9 cellular contexts compared by ENCODE assay signal in the genomic region with DNA sequence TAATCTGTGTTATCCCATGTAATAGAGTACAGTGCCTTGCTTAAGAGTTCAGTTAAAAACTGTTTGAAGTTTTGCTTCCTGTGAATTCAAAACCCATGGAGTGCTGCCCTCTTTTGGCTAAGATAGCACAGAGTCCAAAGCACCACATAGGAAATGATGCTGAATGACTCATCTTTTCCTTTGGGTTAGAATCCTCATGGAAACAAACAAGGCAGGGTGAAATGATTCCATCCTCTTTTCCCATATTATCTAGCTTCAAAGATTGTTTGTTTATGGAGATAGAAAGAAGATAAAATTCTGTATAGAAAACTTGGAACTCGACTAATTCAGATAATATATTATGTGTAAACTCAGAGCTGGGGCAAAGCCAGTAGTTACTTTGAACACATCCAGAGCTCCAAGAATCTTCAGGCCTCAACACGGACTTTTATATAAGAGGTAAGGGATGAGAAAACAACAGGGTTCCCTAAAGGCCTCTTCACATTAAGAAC.
DNase-seq lines count a peak whose midpoint lies in the region; ATAC-seq and TF ChIP-seq lines count a peak whose summit lies in the region.
"Had no signal": no experiment of that assay in that cellular context is flagged by ENCODE, and none has a peak within 500 bp of the region (broad histone marks: within the 10 kb centered on the region; RNA-seq: fewer than 3 reads in every experiment).

No MANE protein-coding gene starts in this region.

- H3K27ac Mint-ChIP-seq in Caco-2 (ENCODE audit: unreplicated experiment) (no peak overlapping the region), progenitor cell of endocrine pancreas (no peak overlapping the region)
- H3K27ac Mint-ChIP-seq: activated T-cell treated with anti-CD3 and anti-CD28 coated beads, Interleukin-2, amount 50 U/mL, for 72 hours had no signal

- H3K27me3 ChIP-seq in Caco-2 (replicated peaks; ENCODE audit: control insufficient read depth, insufficient read depth, low read length), result no peaks in the 10 kb centered on the region
- no peaks in the 10 kb centered on the region for H3K27me3 ChIP-seq in adipocyte (replicated peaks; ENCODE audit: control insufficient read depth, insufficient read depth, low read length)
- no peaks in the 10 kb centered on the region for H3K27me3 ChIP-seq in cardiac muscle cell

- peak overlapping the region; percentile 78 for H3K9ac ChIP-seq in adipocyte (ENCODE audit: low read length)

- ATAC-seq in GM19023 (IDR thresholded peaks at IDR 0.05; ENCODE audit: unreplicated experiment) (peak; percentile 66), HG03457 (IDR thresholded peaks at IDR 0.05; ENCODE audit: unreplicated experiment) (peak; percentile 44), GM19035 (IDR thresholded peaks at IDR 0.05; ENCODE audit: unreplicated experiment) (no peak)

- H3K4me1 ChIP-seq in Caco-2 (no peaks in the 10 kb centered on the region), adipocyte (ENCODE audit: control insufficient read depth, insufficient read depth, low read length) (peaks cover 23% of the 10 kb centered on the region), cardiac muscle cell (ENCODE audit: low read depth) (peaks cover 32% of the 10 kb centered on the region)

- CTCF ChIA-PET in Caco-2 (lab: Charles Lee), result interaction anchor here (1.1 kb wide), 1 partner anchor 779 kb away, joined by 3 read pairs; no protein-coding TSS in a partner anchor

- intact Hi-C loops in Caco-2 (cut with micrococcal nuclease; ENCODE audit: unreplicated experiment), result loop anchor here (1.0 to 10.0 kb wide), 9 partner anchors 135 to 778 kb away; a partner anchor contains a TSS

- no peaks in the 10 kb centered on the region for H3K36me3 ChIP-seq in Caco-2 (ENCODE audit: control insufficient read depth, insufficient read depth, low read length)
- H3K36me3 ChIP-seq in adipocyte (ENCODE audit: control insufficient read depth, insufficient read depth, low read length, severe bottlenecking), result no peaks in the 10 kb centered on the region
- H3K36me3 ChIP-seq in cardiac muscle cell, result no peaks in the 10 kb centered on the region

- H3K27me3 Mint-ChIP-seq in Caco-2 (ENCODE audit: insufficient read depth, unreplicated experiment), result no peaks in the 10 kb centered on the region
- H3K27me3 Mint-ChIP-seq in progenitor cell of endocrine pancreas, result peaks cover 5% of the 10 kb centered on the region

- POLR2A ChIA-PET in Caco-2 (lab: Charles Lee), result no interaction called here

- H3K4me1 Mint-ChIP-seq in Caco-2 (ENCODE audit: low read depth, unreplicated experiment) (no peaks in the 10 kb centered on the region), progenitor cell of endocrine pancreas (ENCODE audit: low read depth) (no peaks in the 10 kb centered on the region)

- TF ChIP-seq CTCF in Caco-2 (IDR thresholded peaks at IDR 0.05; ENCODE audit: insufficient read depth in 1 of 2, low read depth in 1 of 2, low read length in 1 of 2, severe bottlenecking in 1 of 2, unreplicated experiment in 1 of 2) (peak; percentile 62 to 83), cardiac muscle cell (IDR thresholded peaks at IDR 0.05; ENCODE audit: low read depth, low read length) (peak; percentile 79), progenitor cell of endocrine pancreas (IDR thresholded peaks at IDR 0.05; ENCODE audit: unreplicated experiment) (peak; percentile 68)

- H3K9me3 ChIP-seq in Caco-2, result no peaks in the 10 kb centered on the region
- H3K9me3 ChIP-seq in adipocyte (ENCODE audit: control insufficient read depth, low read length), result no peaks in the 10 kb centered on the region
- H3K9me3 ChIP-seq in cardiac muscle cell (ENCODE audit: low read depth), result no peaks in the 10 kb centered on the region

- DNase-seq in Caco-2 (peak; percentile 63 to 67), NCI-H774 (lab: John Stamatoyannopoulos, UW) (peak; percentile 82), adipocyte (ENCODE audit: low read depth) (peak; percentile 98), cardiac muscle cell (ENCODE audit: low read depth in 1 of 2, low spot score in 1 of 2) (peak; percentile 83 to 97), progenitor cell of endocrine pancreas (ENCODE audit: low spot score, unreplicated experiment) (no peak)

- BruUV-seq in Caco-2 (replicated peaks; lab: Mats Ljungman, UMichigan), result no TSS peak

- H3K4me3 Mint-ChIP-seq in Caco-2 (ENCODE audit: unreplicated experiment), result no peak overlapping the region
- no peak overlapping the region for H3K4me3 Mint-ChIP-seq in progenitor cell of endocrine pancreas (ENCODE audit: low read depth)
- H3K4me3 Mint-ChIP-seq: activated T-cell treated with anti-CD3 and anti-CD28 coated beads, Interleukin-2, amount 50 U/mL, for 72 hours had no signal

- no peaks in the 10 kb centered on the region for H3K36me3 Mint-ChIP-seq in Caco-2 (ENCODE audit: insufficient read depth, unreplicated experiment)
- H3K36me3 Mint-ChIP-seq in progenitor cell of endocrine pancreas (ENCODE audit: insufficient read depth), result no peaks in the 10 kb centered on the region

- H3K9me3 Mint-ChIP-seq in Caco-2 (ENCODE audit: unreplicated experiment) (no peaks in the 10 kb centered on the region), progenitor cell of endocrine pancreas (ENCODE audit: low read depth) (no peaks in the 10 kb centered on the region)
- H3K9me3 Mint-ChIP-seq: activated T-cell treated with anti-CD3 and anti-CD28 coated beads, Interleukin-2, amount 50 U/mL, for 72 hours had no signal

- no peak overlapping the region for H3K4me3 ChIP-seq in Caco-2 (ENCODE audit: low read depth, low read length)
- H3K4me3 ChIP-seq in adipocyte (ENCODE audit: low read length), result peak overlapping the region; percentile 42
- H3K4me3 ChIP-seq in cardiac muscle cell, result no peak overlapping the region

- H3K27ac ChIP-seq in cardiac muscle cell, result peak overlapping the region; percentile 88
